15 cellular contexts compared by ENCODE assay signal in the genomic region with DNA sequence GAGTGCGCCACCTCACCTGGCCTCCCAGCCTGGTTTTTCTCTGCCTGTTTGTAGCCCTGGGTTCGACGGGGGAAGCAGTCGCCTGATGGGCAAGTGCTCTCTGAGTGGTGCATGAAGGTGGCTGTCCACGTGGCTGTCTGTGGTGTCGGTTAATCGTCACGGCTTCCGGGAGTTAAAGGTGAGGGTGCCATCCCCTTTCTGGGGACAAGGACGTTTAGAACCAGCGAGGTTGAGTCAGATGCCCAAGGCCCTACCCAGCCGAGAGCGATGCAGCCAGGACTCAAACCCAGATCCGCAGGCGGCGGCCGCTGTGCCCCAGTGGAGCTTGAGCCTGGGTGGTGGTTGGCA. TPM values are rescaled to one million over a fixed set of nuclear protein-coding genes. Genes with fewer than 3 reads are reported as not detected.
DNase-seq lines count a peak whose midpoint lies in the region; ATAC-seq and TF ChIP-seq lines count a peak whose summit lies in the region.
"Had no signal": no experiment of that assay in that cellular context is flagged by ENCODE, and none has a peak within 500 bp of the region (broad histone marks: within the 10 kb centered on the region; RNA-seq: fewer than 3 reads in every experiment).

No MANE protein-coding gene starts in this region.

- H3K27me3 ChIP-seq in HL-60 (ENCODE audit: insufficient read depth, poor library complexity, severe bottlenecking) (no peaks in the 10 kb centered on the region), body of pancreas (no peaks in the 10 kb centered on the region), right lobe of liver (no peaks in the 10 kb centered on the region)

- H3K27ac ChIP-seq in HL-60 (replicated peaks) (peak overlapping the region; percentile 98), body of pancreas (peak overlapping the region; percentile 70 to 95 (median 91)), right lobe of liver (peak overlapping the region; percentile 94 to 96 (median 94)), substantia nigra (ENCODE audit: low read depth, low read length, poor library complexity, severe bottlenecking) (peak overlapping the region; percentile 74)

- H3K4me1 ChIP-seq in body of pancreas, result peaks cover 72% of the 10 kb centered on the region
- peaks cover 0 to 95% (median 63%) of the 10 kb centered on the region in 4 donors for H3K4me1 ChIP-seq in right lobe of liver

- H3K9me3 ChIP-seq in body of pancreas (no peaks in the 10 kb centered on the region), right lobe of liver (no peaks in the 10 kb centered on the region)

- H3K4me3 ChIP-seq in HL-60 (replicated peaks; ENCODE audit: insufficient read depth, low read length) (peak overlapping the region; percentile 37), body of pancreas (no peak overlapping the region), right lobe of liver (peak overlapping the region; percentile 25 to 42 (median 27))

- ATAC-seq in body of pancreas, result no peak
- peak in 1 of 4 donors; percentile 4 for ATAC-seq in right lobe of liver
- no peak for ATAC-seq in GM21619 (IDR thresholded peaks at IDR 0.05; ENCODE audit: unreplicated experiment)
- ATAC-seq in HG03135 (IDR thresholded peaks at IDR 0.05; ENCODE audit: unreplicated experiment), result no peak
- ATAC-seq: SK-N-SH treated with all-trans-retinoic acid at 6 μM for 48 hours; stimulated activated naive CD8-positive, alpha-beta T cell treated with anti-CD3 and anti-CD28 coated beads, Interleukin-15, amount 100 ng/mL, for 72 hours had no signal

- 87 to 90% methylated on average over 13 to 17 of the region's 17 CpGs for WGBS in body of pancreas, 2 donors
- 14% methylated on average over 3 of the region's 17 CpGs for WGBS in right lobe of liver (ENCODE audit: insufficient coverage, low coverage, low lambda C conversion rate, missing lambda C conversion rate)

- intact Hi-C loops in body of pancreas (cut with DNase I) (no loop called here), right lobe of liver (cut with DNase I) (no loop called here)

- TF ChIP-seq POLR2A in body of pancreas (IDR thresholded peaks at IDR 0.05) (no peak), right lobe of liver (IDR thresholded peaks at IDR 0.05) (peak; percentile 83)

- DNase-seq in HL-60 (ENCODE audit: low read depth in 1 of 2, low spot score in 1 of 2) (peak; percentile 91 to 98), body of pancreas (no peak), right lobe of liver (peak in 2 of 3 donors; percentile 78), substantia nigra (lab: John Stamatoyannopoulos, UW) (no peak), dedifferentiated amniotic fluid mesenchymal stem cell (ENCODE audit: extremely low spot score) (no peak)
- DNase-seq in effector CD8-positive, alpha-beta T cell (lab: John Stamatoyannopoulos, UW), result no peak
- DNase-seq: activated naive CD4-positive, alpha-beta T cell; DMS153; kidney glomerular epithelial cell; natural killer cell; NCI-H2171; stimulated activated naive CD8-positive, alpha-beta T cell treated with anti-CD3 and anti-CD28 coated beads, Interleukin-15, amount 100 ng/mL, for 72 hours had no signal

- H3K36me3 ChIP-seq in body of pancreas (replicated peaks in 1 of 2; ENCODE audit: insufficient read depth in 1 of 2, low read depth in 2 of 2) (no peaks in the 10 kb centered on the region), right lobe of liver (no peaks in the 10 kb centered on the region)

- TF ChIP-seq CTCF in HL-60 (IDR thresholded peaks at IDR 0.05; ENCODE audit: insufficient read depth, low read length) (no peak), body of pancreas (IDR thresholded peaks at IDR 0.05) (no peak), right lobe of liver (IDR thresholded peaks at IDR 0.05) (no peak)

RNA-seq across cellular contexts. Expression of gene RXRA, which starts 47.7 kb away (rescaled TPM):
- total RNA-seq in body of pancreas (10 to 100 TPM; 31.4 to 41.9 TPM), right lobe of liver (100 to 1,000 TPM; 105 to 165 (median 131) TPM)

Comparison
In these comparisons a context has a peak if more than half of its experiments do, and no peak if none do; other contexts are left out.
1. DNase-seq: peak in HL-60 (2 of 2) and right lobe of liver (2 of 3); none in body of pancreas (0 of 4), substantia nigra (0 of 49), dedifferentiated amniotic fluid mesenchymal stem cell (single experiment) and effector CD8-positive, alpha-beta T cell (single experiment).
2. H3K4me3 ChIP-seq: peak in HL-60 (single experiment) and right lobe of liver (3 of 3); none in body of pancreas (0 of 2).
3. Peak in every context shown above with its lines, with median percentiles within 50 percentile points of each other: H3K27ac ChIP-seq.